Comparison of ENCODE assay signal across 18 cellular contexts in genomic region chr4:109163493-109163892, GRCh38.
"Had no signal": no experiment of that assay in that cellular context is flagged by ENCODE, and none has a peak within 500 bp of the region (broad histone marks: within the 10 kb centered on the region; RNA-seq: fewer than 3 reads in every experiment).

No MANE protein-coding gene starts in this region.

- FAIRE-seq: RCC 7860 had no signal

- H3K36me3 ChIP-seq: MG63, SJSA1 had no signal

- H3K27me3 ChIP-seq: MG63 had no signal

- H3K27ac ChIP-seq: SJSA1, SK-N-MC had no signal

- DNase-seq: Karpas-422, KG1, MG63, NCI-H1092, NCI-H1105 treated with DMSO at 0.1 percent for 48 hours, NCI-H1436, NCI-H187, NCI-H2029, NCI-H2081 treated with DMSO at 0.1 percent for 48 hours, NCI-H2227 treated with DMSO at 0.1 percent for 48 hours, NCI-H524, NCI-H774, Right ventricle myocardium superior, RPMI8226, SIG-M5 had no signal

- H3K9me3 ChIP-seq: MG63, SJSA1 had no signal

- H3K4me3 ChIP-seq: MG63, SJSA1, SK-N-MC had no signal

- H3K4me1 ChIP-seq: SJSA1 had no signal
